In genomic region chrX:53224860-53225797, GRCh38 we compare ENCODE assay signal across 8 cellular contexts. TPM values are rescaled to one million over a fixed set of nuclear protein-coding genes. Genes with fewer than 3 reads are reported as not detected.
A peak's percentile ranks its signal among the peaks of the same experiment; 100 is the strongest.
DNase-seq lines count a peak whose midpoint lies in the region; FAIRE-seq and TF ChIP-seq lines count a peak whose summit lies in the region.

Gene KDM5C, minus strand, starts transcription at chrX:53225207. Its CDS starts 318 bp downstream, at chrX:53224889.

- H3K9me3 ChIP-seq in MG63 (no peaks in the 10 kb centered on the region), neural cell (ENCODE audit: low read length) (no peaks in the 10 kb centered on the region), stomach (no peaks in the 10 kb centered on the region)

- peak within 1 kb of the TSS; percentile 76 for H2AFZ ChIP-seq in neural cell (ENCODE audit: low read depth, low read length)

- TF ChIP-seq POLR2A in H54 (IDR thresholded peaks at IDR 0.05; ENCODE audit: low read depth, low read length) (peak; percentile 81), stomach (IDR thresholded peaks at IDR 0.05) (no peak)

- H3F3A ChIP-seq in neural cell (ENCODE audit: insufficient read depth, low read length, poor library complexity, severe bottlenecking), result no peaks in the 10 kb centered on the region

- peaks cover 10 to 42% (median 34%) of the 10 kb centered on the region in 4 donors for H3K4me1 ChIP-seq in stomach

- peak within 1 kb of the TSS; percentile 79 for H3K4me3 ChIP-seq in MG63
- peak within 1 kb of the TSS; percentile 84 for H3K4me3 ChIP-seq in neural cell (ENCODE audit: low read length)
- peak within 1 kb of the TSS; percentile 77 to 92 (median 90) for H3K4me3 ChIP-seq in stomach

- no peaks in the 10 kb centered on the region for H3K9me2 ChIP-seq in neural cell (ENCODE audit: insufficient read depth, low read length)

- no peaks in the 10 kb centered on the region for H4K20me1 ChIP-seq in neural cell (ENCODE audit: insufficient read depth)

- H3K27ac ChIP-seq in neural cell (ENCODE audit: low read length) (peak within 1 kb of the TSS; percentile 91), stomach (peak within 1 kb of the TSS; percentile 61 to 93 (median 91))

- intact Hi-C loops in stomach (cut with DNase I; ENCODE audit: low total_unique reads), result no loop called here

- H3K36me3 ChIP-seq in MG63 (peaks cover 4% of the 10 kb centered on the region; the same call in 1 of the 2 replicates), neural cell (ENCODE audit: insufficient read depth, low read length) (no peaks in the 10 kb centered on the region), stomach (peaks cover 0 to 14% (median 12%) of the 10 kb centered on the region in 4 donors)

- no peaks in the 10 kb centered on the region for H3K27me3 ChIP-seq in MG63
- H3K27me3 ChIP-seq in neural cell (ENCODE audit: insufficient read depth, low read depth, low read length), result no peaks in the 10 kb centered on the region
- H3K27me3 ChIP-seq in stomach, result no peaks in the 10 kb centered on the region

- no peak for TF ChIP-seq RAD21 in neural cell (conservative IDR thresholded peaks at IDR 0.05)

- TF ChIP-seq CTCF in neural cell (IDR thresholded peaks at IDR 0.05; ENCODE audit: poor library complexity, severe bottlenecking), result no peak
- TF ChIP-seq CTCF in stomach (IDR thresholded peaks at IDR 0.05), result no peak

- H3K9ac ChIP-seq in neural cell (ENCODE audit: low read length), result peak within 1 kb of the TSS; percentile 90

- TF ChIP-seq EP300 in neural cell (conservative IDR thresholded peaks at IDR 0.05; ENCODE audit: poor library complexity, severe bottlenecking) (peak; percentile 52), stomach (IDR thresholded peaks at IDR 0.05) (no peak)

- FAIRE-seq in H54 (lab: Jason Lieb, UNC), result no peak

- H3K79me2 ChIP-seq in neural cell (replicated peaks; ENCODE audit: insufficient read depth, low read length), result peaks cover 36% of the 10 kb centered on the region

- peak within 1 kb of the TSS; percentile 68 for H3K4me2 ChIP-seq in neural cell (ENCODE audit: low read length)

- 0 to 1% (median 0%) methylated on average over 30 to 67 of the region's 67 CpGs for WGBS in stomach, 5 donors

- peak; percentile 89 for DNase-seq in Daoy (ENCODE audit: low read depth)
- peak; percentile 51 for DNase-seq in H54 (ENCODE audit: insufficient read length, low spot score)
- DNase-seq in MG63, result peak; percentile 88
- DNase-seq in SHP77 treated with DMSO at 0.1 percent for 48 hours (lab: John Stamatoyannopoulos, UW), result peak; percentile 94
- DNase-seq in activated effector memory CD4-positive, alpha-beta T cell treated with anti-CD3 and anti-CD28 coated beads, Interleukin-2, amount 50 U/mL, for 16 hours, result peak; percentile 95
- peak; percentile 88 for DNase-seq in fibroblast of the conjunctiva (ENCODE audit: low read depth)
- DNase-seq in stomach, result peak; percentile 95

TF ChIP-seq in neural cell, 6 proteins besides CTCF, POLR2A, EP300 and RAD21:
- TF ChIP-seq SMC3 (conservative IDR thresholded peaks at IDR 0.05; ENCODE audit: poor library complexity), result no peak
- peak; percentile 47 for TF ChIP-seq REST (IDR thresholded peaks at IDR 0.05; ENCODE audit: borderline replicate concordance)
- TF ChIP-seq POLR2AphosphoS5 (IDR thresholded peaks at IDR 0.05), result peak; percentile 68
- TF ChIP-seq MXI1 (conservative IDR thresholded peaks at IDR 0.05; ENCODE audit: poor library complexity, severe bottlenecking), result peak; percentile 59
- TF ChIP-seq TAF1 (IDR thresholded peaks at IDR 0.05; ENCODE audit: low read depth), result peak; percentile 90
- no peak for TF ChIP-seq EZH2 (IDR thresholded peaks at IDR 0.05; ENCODE audit: borderline replicate concordance, insufficient read depth, low read length, poor library complexity, severe bottlenecking)

RNA-seq across cellular contexts. Expression of gene KDM5C, which starts in this region (rescaled TPM):
- total RNA-seq in Daoy (2014; rRNA removed; shearing (Covaris generic)), result 44.1 and 55.8 TPM in 2 replicates
- total RNA-seq in MG63 (2014; rRNA removed; shearing (Covaris generic); ENCODE audit: low replicate concordance), result 43.1 and 63.8 TPM in 2 replicates
- polyA plus RNA-seq in neural cell (67.8 and 90.8 TPM in 2 replicates), stomach (10 to 100 TPM; 11.8 to 19.9 (median 13.0) TPM)
- 150 and 167 TPM in 2 replicates for polyA minus RNA-seq in neural cell
- total RNA-seq in stomach, result 100 to 1,000 TPM in 3 of 5 donors, 10 to 100 TPM in 2; 73.5 to 390 (median 151) TPM

Comparison
In these comparisons a context has a peak if more than half of its experiments do, and no peak if none do; other contexts are left out.
1. Peak in every context shown above with its lines: DNase-seq, H3K4me3 ChIP-seq and H3K27ac ChIP-seq.